Comparison of ENCODE assay signal across 1 cellular context in the genomic region with DNA sequence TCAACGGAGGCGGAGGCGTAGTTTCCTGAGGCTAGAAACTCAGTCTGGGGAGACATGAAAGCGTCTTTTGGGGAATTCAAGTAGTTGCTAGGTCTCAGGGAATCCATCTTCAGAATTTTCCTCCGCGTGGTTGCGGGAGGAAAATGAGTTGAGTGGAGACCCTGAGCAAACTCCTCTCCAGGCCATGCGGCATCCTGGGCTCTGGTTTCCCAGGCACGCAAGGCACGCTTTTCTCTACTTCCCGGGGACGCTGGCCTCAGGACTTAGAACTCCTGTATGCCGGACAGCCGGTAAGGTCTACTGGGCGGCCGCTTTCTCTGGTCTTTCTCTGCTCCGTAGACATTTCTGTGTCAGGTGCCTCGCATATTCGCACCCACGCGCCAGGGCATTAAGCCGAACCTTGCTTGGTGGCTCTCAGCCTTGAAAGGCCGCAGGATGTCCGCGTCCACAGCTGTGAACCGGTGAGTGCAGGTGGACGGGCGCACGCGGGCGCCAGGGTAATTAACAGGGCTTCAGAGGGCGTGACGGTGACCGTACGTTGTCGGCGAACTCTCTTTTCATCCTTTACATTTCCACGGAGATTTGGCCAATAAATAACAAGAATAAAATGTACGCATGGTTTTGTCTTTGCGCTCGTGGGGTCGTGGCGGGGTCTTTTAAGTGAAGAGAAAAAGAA.
TF ChIP-seq lines count a peak whose summit lies in the region.

No MANE protein-coding gene starts in this region.

TF ChIP-seq in K562, 482 proteins besides CTCF, POLR2A, EP300 and RAD21 (continued from another document):
- TF ChIP-seq, protein P1, sequence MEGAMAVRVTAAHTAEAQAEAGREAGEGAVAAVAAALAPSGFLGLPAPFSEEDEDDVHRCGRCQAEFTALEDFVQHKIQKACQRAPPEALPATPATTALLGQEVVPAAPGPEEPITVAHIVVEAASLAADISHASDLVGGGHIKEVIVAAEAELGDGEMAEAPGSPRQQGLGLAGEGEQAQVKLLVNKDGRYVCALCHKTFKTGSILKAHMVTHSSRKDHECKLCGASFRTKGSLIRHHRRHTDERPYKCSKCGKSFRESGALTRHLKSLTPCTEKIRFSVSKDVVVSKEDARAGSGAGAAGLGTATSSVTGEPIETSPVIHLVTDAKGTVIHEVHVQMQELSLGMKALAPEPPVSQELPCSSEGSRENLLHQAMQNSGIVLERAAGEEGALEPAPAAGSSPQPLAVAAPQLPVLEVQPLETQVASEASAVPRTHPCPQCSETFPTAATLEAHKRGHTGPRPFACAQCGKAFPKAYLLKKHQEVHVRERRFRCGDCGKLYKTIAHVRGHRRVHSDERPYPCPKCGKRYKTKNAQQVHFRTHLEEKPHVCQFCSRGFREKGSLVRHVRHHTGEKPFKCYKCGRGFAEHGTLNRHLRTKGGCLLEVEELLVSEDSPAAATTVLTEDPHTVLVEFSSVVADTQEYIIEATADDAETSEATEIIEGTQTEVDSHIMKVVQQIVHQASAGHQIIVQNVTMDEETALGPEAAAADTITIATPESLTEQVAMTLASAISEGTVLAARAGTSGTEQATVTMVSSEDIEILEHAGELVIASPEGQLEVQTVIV (CRISPR knock-in tag; IDR thresholded peaks at IDR 0.05; ENCODE audit: borderline replicate concordance), result no peak
- TF ChIP-seq, protein P2, sequence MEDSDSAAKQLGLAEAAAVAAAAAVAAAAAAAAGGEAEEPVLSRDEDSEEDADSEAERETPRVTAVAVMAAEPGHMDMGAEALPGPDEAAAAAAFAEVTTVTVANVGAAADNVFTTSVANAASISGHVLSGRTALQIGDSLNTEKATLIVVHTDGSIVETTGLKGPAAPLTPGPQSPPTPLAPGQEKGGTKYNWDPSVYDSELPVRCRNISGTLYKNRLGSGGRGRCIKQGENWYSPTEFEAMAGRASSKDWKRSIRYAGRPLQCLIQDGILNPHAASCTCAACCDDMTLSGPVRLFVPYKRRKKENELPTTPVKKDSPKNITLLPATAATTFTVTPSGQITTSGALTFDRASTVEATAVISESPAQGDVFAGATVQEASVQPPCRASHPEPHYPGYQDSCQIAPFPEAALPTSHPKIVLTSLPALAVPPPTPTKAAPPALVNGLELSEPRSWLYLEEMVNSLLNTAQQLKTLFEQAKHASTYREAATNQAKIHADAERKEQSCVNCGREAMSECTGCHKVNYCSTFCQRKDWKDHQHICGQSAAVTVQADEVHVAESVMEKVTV (CRISPR knock-in tag; IDR thresholded peaks at IDR 0.05), result no peak
- TF ChIP-seq ZFX (CRISPR knock-in tag; IDR thresholded peaks at IDR 0.05), result no peak
- TF ChIP-seq FOXK2 (conservative IDR thresholded peaks at IDR 0.05 in 1 of 2, IDR thresholded peaks at IDR 0.05 in 1 of 2; ENCODE audit: low read depth in 2 of 2), result no peak
- TF ChIP-seq RNF2 (IDR thresholded peaks at IDR 0.05), result no peak
- no peak for TF ChIP-seq SRSF9 (IDR thresholded peaks at IDR 0.05; ENCODE audit: borderline replicate concordance, low read depth, low read length)
- TF ChIP-seq, protein P3, sequence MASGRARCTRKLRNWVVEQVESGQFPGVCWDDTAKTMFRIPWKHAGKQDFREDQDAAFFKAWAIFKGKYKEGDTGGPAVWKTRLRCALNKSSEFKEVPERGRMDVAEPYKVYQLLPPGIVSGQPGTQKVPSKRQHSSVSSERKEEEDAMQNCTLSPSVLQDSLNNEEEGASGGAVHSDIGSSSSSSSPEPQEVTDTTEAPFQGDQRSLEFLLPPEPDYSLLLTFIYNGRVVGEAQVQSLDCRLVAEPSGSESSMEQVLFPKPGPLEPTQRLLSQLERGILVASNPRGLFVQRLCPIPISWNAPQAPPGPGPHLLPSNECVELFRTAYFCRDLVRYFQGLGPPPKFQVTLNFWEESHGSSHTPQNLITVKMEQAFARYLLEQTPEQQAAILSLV (tag; IDR thresholded peaks at IDR 0.05), result no peak
- TF ChIP-seq, protein P4, sequence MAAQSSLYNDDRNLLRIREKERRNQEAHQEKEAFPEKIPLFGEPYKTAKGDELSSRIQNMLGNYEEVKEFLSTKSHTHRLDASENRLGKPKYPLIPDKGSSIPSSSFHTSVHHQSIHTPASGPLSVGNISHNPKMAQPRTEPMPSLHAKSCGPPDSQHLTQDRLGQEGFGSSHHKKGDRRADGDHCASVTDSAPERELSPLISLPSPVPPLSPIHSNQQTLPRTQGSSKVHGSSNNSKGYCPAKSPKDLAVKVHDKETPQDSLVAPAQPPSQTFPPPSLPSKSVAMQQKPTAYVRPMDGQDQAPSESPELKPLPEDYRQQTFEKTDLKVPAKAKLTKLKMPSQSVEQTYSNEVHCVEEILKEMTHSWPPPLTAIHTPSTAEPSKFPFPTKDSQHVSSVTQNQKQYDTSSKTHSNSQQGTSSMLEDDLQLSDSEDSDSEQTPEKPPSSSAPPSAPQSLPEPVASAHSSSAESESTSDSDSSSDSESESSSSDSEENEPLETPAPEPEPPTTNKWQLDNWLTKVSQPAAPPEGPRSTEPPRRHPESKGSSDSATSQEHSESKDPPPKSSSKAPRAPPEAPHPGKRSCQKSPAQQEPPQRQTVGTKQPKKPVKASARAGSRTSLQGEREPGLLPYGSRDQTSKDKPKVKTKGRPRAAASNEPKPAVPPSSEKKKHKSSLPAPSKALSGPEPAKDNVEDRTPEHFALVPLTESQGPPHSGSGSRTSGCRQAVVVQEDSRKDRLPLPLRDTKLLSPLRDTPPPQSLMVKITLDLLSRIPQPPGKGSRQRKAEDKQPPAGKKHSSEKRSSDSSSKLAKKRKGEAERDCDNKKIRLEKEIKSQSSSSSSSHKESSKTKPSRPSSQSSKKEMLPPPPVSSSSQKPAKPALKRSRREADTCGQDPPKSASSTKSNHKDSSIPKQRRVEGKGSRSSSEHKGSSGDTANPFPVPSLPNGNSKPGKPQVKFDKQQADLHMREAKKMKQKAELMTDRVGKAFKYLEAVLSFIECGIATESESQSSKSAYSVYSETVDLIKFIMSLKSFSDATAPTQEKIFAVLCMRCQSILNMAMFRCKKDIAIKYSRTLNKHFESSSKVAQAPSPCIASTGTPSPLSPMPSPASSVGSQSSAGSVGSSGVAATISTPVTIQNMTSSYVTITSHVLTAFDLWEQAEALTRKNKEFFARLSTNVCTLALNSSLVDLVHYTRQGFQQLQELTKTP (IDR thresholded peaks at IDR 0.05; ENCODE audit: low read depth in 1 of 2, partially characterized antibody in 2 of 2), result no peak
- TF ChIP-seq, protein P5, sequence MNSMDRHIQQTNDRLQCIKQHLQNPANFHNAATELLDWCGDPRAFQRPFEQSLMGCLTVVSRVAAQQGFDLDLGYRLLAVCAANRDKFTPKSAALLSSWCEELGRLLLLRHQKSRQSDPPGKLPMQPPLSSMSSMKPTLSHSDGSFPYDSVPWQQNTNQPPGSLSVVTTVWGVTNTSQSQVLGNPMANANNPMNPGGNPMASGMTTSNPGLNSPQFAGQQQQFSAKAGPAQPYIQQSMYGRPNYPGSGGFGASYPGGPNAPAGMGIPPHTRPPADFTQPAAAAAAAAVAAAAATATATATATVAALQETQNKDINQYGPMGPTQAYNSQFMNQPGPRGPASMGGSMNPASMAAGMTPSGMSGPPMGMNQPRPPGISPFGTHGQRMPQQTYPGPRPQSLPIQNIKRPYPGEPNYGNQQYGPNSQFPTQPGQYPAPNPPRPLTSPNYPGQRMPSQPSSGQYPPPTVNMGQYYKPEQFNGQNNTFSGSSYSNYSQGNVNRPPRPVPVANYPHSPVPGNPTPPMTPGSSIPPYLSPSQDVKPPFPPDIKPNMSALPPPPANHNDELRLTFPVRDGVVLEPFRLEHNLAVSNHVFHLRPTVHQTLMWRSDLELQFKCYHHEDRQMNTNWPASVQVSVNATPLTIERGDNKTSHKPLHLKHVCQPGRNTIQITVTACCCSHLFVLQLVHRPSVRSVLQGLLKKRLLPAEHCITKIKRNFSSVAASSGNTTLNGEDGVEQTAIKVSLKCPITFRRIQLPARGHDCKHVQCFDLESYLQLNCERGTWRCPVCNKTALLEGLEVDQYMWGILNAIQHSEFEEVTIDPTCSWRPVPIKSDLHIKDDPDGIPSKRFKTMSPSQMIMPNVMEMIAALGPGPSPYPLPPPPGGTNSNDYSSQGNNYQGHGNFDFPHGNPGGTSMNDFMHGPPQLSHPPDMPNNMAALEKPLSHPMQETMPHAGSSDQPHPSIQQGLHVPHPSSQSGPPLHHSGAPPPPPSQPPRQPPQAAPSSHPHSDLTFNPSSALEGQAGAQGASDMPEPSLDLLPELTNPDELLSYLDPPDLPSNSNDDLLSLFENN (IDR thresholded peaks at IDR 0.05; ENCODE audit: low read depth in 2 of 2, low read length in 2 of 2), result no peak
- no peak for TF ChIP-seq TRIM28 (IDR thresholded peaks at IDR 0.05)
- TF ChIP-seq, protein P6, sequence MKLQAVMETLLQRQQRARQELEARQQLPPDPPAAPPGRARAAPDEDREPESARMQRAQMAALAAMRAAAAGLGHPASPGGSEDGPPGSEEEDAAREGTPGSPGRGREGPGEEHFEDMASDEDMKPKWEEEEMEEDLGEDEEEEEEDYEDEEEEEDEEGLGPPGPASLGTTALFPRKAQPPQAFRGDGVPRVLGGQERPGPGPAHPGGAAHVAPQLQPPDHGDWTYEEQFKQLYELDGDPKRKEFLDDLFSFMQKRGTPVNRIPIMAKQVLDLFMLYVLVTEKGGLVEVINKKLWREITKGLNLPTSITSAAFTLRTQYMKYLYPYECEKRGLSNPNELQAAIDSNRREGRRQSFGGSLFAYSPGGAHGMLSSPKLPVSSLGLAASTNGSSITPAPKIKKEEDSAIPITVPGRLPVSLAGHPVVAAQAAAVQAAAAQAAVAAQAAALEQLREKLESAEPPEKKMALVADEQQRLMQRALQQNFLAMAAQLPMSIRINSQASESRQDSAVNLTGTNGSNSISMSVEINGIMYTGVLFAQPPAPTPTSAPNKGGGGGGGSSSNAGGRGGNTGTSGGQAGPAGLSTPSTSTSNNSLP (IDR thresholded peaks at IDR 0.05; ENCODE audit: borderline replicate concordance, low read depth, low read length), result no peak
